Comparison of ENCODE assay signal across 6 cellular contexts in genomic region chr22:50269573-50270301, GRCh38.
DNase-seq lines count a peak whose midpoint lies in the region; ATAC-seq, FAIRE-seq and TF ChIP-seq lines count a peak whose summit lies in the region.

No MANE protein-coding gene starts in this region.

- peak overlapping the region; percentile 22 for H3K4me3 ChIP-seq in epithelial cell of esophagus (ENCODE audit: low read length)

- DNase-seq in GM19239 (ENCODE audit: insufficient read length, low spot score) (no peak), T-helper 1 cell (peak in 3 of 5 donors; percentile 19 to 51 (median 42)), epithelial cell of esophagus (ENCODE audit: low read depth) (peak; percentile 46), erythroblast (lab: John Stamatoyannopoulos, UW) (no peak)
- peak; percentile 30 for DNase-seq in stimulated activated CD4-positive, alpha-beta T cell treated with anti-CD3 and anti-CD28 coated beads, Interleukin-1b, Interleukin-23, amount 100 ng/mL, for 48 hours

- TF ChIP-seq POLR2A in erythroblast (IDR thresholded peaks at IDR 0.05; ENCODE audit: low read length): no peak

- no peak for ATAC-seq in GM21786 (IDR thresholded peaks at IDR 0.05; ENCODE audit: unreplicated experiment)

- FAIRE-seq in GM19239 (lab: Jason Lieb, UNC): peak; percentile 49

- TF ChIP-seq CTCF in epithelial cell of esophagus (IDR thresholded peaks at IDR 0.05; ENCODE audit: insufficient read depth, low read depth, low read length, missing control alignments): no peak

Comparison
In these comparisons a context has a peak if more than half of its experiments do, and no peak if none do; other contexts are left out.
1. DNase-seq: peak in T-helper 1 cell (3 of 5), epithelial cell of esophagus (single experiment) and stimulated activated CD4-positive, alpha-beta T cell treated with anti-CD3 and anti-CD28 coated beads, Interleukin-1b, Interleukin-23, amount 100 ng/mL, for 48 hours (single experiment); none in GM19239 (single experiment) and erythroblast (0 of 2).